1 cellular context compared by ENCODE assay signal in the genomic region with DNA sequence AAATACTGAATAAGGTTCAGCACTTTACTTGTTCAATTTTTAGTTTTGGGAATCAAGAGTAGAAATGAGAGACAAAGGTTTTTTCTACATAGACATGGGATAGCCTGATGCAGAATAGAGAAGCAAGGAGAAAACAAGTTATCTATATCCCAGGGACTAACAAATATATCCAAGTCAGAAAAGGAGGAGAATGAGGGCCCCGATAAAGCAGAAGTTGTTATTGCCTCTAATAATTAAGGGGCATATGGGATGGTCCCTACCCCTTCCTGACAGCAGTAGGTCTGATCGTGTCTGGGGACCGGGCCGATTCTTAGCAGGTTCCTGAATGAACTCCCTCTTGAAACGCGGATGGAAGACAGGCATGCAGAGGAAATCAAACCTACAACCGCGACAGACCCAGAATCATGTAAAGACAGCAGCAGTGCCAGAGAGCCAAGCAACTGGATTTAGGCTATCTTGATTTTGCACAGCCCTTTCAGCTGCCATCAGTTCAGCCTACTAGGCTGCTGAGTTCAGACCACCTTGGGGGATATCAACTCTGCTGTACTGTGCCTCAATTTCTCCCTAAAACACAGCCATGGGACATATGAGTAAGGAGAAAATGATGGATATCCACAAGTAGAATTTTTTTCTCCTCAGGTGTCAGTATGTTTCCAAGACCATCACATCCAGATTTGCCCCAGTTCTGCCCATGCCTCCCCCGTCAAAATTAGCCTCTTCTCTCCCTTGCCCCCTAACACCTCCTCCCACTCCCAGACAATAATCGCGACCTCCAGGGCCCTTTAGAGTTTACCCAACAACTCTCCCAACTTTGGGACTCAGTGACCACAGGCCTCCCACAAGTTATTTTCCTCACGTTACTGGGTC.
TF ChIP-seq lines count a peak whose summit lies in the region.

No MANE protein-coding gene starts in this region.

TF ChIP-seq in HCT116, 20 proteins besides CTCF, POLR2A, EP300 and RAD21:
- no peak for TF ChIP-seq TCF7L2 (IDR thresholded peaks at IDR 0.05; ENCODE audit: borderline replicate concordance, extremely low read depth, insufficient read depth, insufficient read length)
- TF ChIP-seq ZNF274 (IDR thresholded peaks at IDR 0.05; ENCODE audit: low read depth, low read length), result no peak
- TF ChIP-seq EZH2 (IDR thresholded peaks at IDR 0.05), result no peak
- TF ChIP-seq CEBPB (IDR thresholded peaks at IDR 0.05; ENCODE audit: low read depth), result no peak
- TF ChIP-seq SRF (IDR thresholded peaks at IDR 0.05; ENCODE audit: low read depth), result no peak
- TF ChIP-seq REST (IDR thresholded peaks at IDR 0.05; ENCODE audit: low read depth), result no peak
- no peak for TF ChIP-seq SIN3A (IDR thresholded peaks at IDR 0.05; ENCODE audit: low read depth)
- TF ChIP-seq CBX3 (IDR thresholded peaks at IDR 0.05; ENCODE audit: low read depth), result no peak
- no peak for TF ChIP-seq ELF1 (IDR thresholded peaks at IDR 0.05; ENCODE audit: borderline replicate concordance, low read depth)
- TF ChIP-seq, protein P1, sequence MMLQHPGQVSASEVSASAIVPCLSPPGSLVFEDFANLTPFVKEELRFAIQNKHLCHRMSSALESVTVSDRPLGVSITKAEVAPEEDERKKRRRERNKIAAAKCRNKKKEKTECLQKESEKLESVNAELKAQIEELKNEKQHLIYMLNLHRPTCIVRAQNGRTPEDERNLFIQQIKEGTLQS (IDR thresholded peaks at IDR 0.05), result no peak
- no peak for TF ChIP-seq EGR1 (IDR thresholded peaks at IDR 0.05; ENCODE audit: low read depth)
- no peak for TF ChIP-seq SP1 (IDR thresholded peaks at IDR 0.05; ENCODE audit: low read depth)
- TF ChIP-seq, protein P2, sequence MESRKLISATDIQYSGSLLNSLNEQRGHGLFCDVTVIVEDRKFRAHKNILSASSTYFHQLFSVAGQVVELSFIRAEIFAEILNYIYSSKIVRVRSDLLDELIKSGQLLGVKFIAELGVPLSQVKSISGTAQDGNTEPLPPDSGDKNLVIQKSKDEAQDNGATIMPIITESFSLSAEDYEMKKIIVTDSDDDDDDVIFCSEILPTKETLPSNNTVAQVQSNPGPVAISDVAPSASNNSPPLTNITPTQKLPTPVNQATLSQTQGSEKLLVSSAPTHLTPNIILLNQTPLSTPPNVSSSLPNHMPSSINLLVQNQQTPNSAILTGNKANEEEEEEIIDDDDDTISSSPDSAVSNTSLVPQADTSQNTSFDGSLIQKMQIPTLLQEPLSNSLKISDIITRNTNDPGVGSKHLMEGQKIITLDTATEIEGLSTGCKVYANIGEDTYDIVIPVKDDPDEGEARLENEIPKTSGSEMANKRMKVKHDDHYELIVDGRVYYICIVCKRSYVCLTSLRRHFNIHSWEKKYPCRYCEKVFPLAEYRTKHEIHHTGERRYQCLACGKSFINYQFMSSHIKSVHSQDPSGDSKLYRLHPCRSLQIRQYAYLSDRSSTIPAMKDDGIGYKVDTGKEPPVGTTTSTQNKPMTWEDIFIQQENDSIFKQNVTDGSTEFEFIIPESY (IDR thresholded peaks at IDR 0.05; ENCODE audit: extremely low read depth, insufficient replicate concordance, low read length), result no peak
- TF ChIP-seq, protein P3, sequence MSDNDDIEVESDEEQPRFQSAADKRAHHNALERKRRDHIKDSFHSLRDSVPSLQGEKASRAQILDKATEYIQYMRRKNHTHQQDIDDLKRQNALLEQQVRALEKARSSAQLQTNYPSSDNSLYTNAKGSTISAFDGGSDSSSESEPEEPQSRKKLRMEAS (IDR thresholded peaks at IDR 0.05), result no peak
- no peak for TF ChIP-seq FOSL1 (IDR thresholded peaks at IDR 0.05; ENCODE audit: low read depth)
- TF ChIP-seq YY1 (IDR thresholded peaks at IDR 0.05; ENCODE audit: extremely low read depth, insufficient replicate concordance, low read depth, low read length), result no peak
- TF ChIP-seq EZH2phosphoT487 (IDR thresholded peaks at IDR 0.05; ENCODE audit: borderline replicate concordance), result no peak
- no peak for TF ChIP-seq JUND (IDR thresholded peaks at IDR 0.05)
- no peak for TF ChIP-seq ZFX (IDR thresholded peaks at IDR 0.05)
- no peak for TF ChIP-seq POLR2AphosphoS5 (IDR thresholded peaks at IDR 0.05; ENCODE audit: low read depth, low read length)
